Comparison of ENCODE assay signal across 15 cellular contexts in genomic region chr2:192060161-192060560, GRCh38.
"Had no signal": no experiment of that assay in that cellular context is flagged by ENCODE, and none has a peak within 500 bp of the region (broad histone marks: within the 10 kb centered on the region; RNA-seq: fewer than 3 reads in every experiment).

No MANE protein-coding gene starts in this region.

- H2AFZ ChIP-seq: hepatocyte had no signal

- H3K27me3 ChIP-seq: adrenal gland, hepatocyte, pancreas, tibial artery had no signal

- ATAC-seq: left lobe of liver, pancreas had no signal

- H3K9me3 ChIP-seq: adrenal gland, pancreas, tibial artery had no signal

- H3K27ac ChIP-seq: adrenal gland, hepatocyte, pancreas, tibial artery had no signal

- H3K36me3 ChIP-seq: adrenal gland, pancreas, tibial artery had no signal

- H3K4me2 ChIP-seq: hepatocyte had no signal

- H3K4me1 ChIP-seq: adrenal gland, pancreas, tibial artery had no signal

- H3K4me3 ChIP-seq: adrenal gland, hepatocyte, pancreas, tibial artery had no signal

- DNase-seq: activated CD4-positive, alpha-beta memory T cell treated with anti-CD3 and anti-CD28 coated beads for 36 hours; activated effector memory CD4-positive, alpha-beta T cell treated with anti-CD3 and anti-CD28 coated beads, Interleukin-2, amount 50 U/mL, for 16 hours; activated T-cell treated with anti-CD3 and anti-CD28 coated beads, Interleukin-2, amount 50 U/mL, for 48 hours; adrenal gland; midbrain; pancreas; stimulated activated CD4-positive, alpha-beta T cell treated with anti-CD3 and anti-CD28 coated beads, Interleukin-12 subunit alpha, Interleukin-12 subunit beta, amount 100 ng/mL, for 4 hours; stimulated activated CD4-positive, alpha-beta T cell treated with anti-CD3 and anti-CD28 coated beads, Interleukin-2, amount 100 ng/mL, for 24 hours; tibial artery had no signal

- FAIRE-seq: colon, endometrium, keratinocyte, pancreas, urothelium cell line had no signal

- H3K79me2 ChIP-seq: hepatocyte had no signal
